Comparison of ENCODE assay signal across 10 cellular contexts in genomic region chr3:194592798-194593752, GRCh38. TPM values are rescaled to one million over a fixed set of nuclear protein-coding genes. Genes with fewer than 3 reads are reported as not detected.
DNase-seq lines count a peak whose midpoint lies in the region; ATAC-seq and TF ChIP-seq lines count a peak whose summit lies in the region.
"Had no signal": no experiment of that assay in that cellular context is flagged by ENCODE, and none has a peak within 500 bp of the region (broad histone marks: within the 10 kb centered on the region; RNA-seq: fewer than 3 reads in every experiment).

No MANE protein-coding gene starts in this region.

- DNase-seq in NOMO-1 treated with dmso at 0.1 percent for 144 hours (lab: John Stamatoyannopoulos, UW; ENCODE audit: unreplicated experiment) = peak; percentile 82
- DNase-seq in epithelial cell of esophagus (ENCODE audit: low read depth) = peak; percentile 98
- DNase-seq in smooth muscle cell of the brain vasculature (ENCODE audit: low read depth, low spot score) = peak; percentile 97
- DNase-seq in C1 segment of cervical spinal cord (lab: John Stamatoyannopoulos, UW) = no peak
- no peak for DNase-seq in naive thymus-derived CD8-positive, alpha-beta T cell
- no peak for DNase-seq in WERI-Rb-1
- no peak for DNase-seq in NCI-H748 treated with DMSO at 0.1 percent for 48 hours (lab: John Stamatoyannopoulos, UW)

- POLR2A ChIA-PET in naive thymus-derived CD8-positive, alpha-beta T cell (lab: Charles Lee) = interaction anchor here (1.4 kb wide), 1 partner anchor 9 kb away, joined by 6 read pairs; no protein-coding TSS in a partner anchor

- H3K27ac Mint-ChIP-seq in naive thymus-derived CD8-positive, alpha-beta T cell = no peak overlapping the region
- H3K27ac Mint-ChIP-seq: GM23338 had no signal

- H3K9me3 Mint-ChIP-seq in naive thymus-derived CD8-positive, alpha-beta T cell = peaks cover 0 to 6% (median 0%) of the 10 kb centered on the region in 9 donors
- H3K9me3 Mint-ChIP-seq: GM23338 had no signal

- H3K27me3 ChIP-seq in WERI-Rb-1 (ENCODE audit: insufficient read depth, low read depth, severe bottlenecking) = no peaks in the 10 kb centered on the region

- ATAC-seq in GM19438 (IDR thresholded peaks at IDR 0.05; ENCODE audit: low read depth, unreplicated experiment) = peak; percentile 68
- no peak for ATAC-seq in naive thymus-derived CD8-positive, alpha-beta T cell
- ATAC-seq: activated CD4-positive, CD25-positive, alpha-beta regulatory T cell treated with anti-CD3 and anti-CD28 coated beads, Interleukin-2, amount 50 U/mL, for 24 hours; GM23338 had no signal

- no peak overlapping the region for H3K4me3 Mint-ChIP-seq in naive thymus-derived CD8-positive, alpha-beta T cell
- H3K4me3 Mint-ChIP-seq: GM23338 had no signal

- H3K4me3 ChIP-seq in epithelial cell of esophagus (ENCODE audit: low read length) (no peak overlapping the region), WERI-Rb-1 (ENCODE audit: low read depth, low read length) (no peak overlapping the region)
- H3K4me3 ChIP-seq: GM23338 had no signal

- H3K36me3 ChIP-seq in WERI-Rb-1 = no peaks in the 10 kb centered on the region

- H3K4me1 Mint-ChIP-seq in naive thymus-derived CD8-positive, alpha-beta T cell = peaks cover 0 to 9% (median 2%) of the 10 kb centered on the region in 4 donors
- H3K4me1 Mint-ChIP-seq: GM23338 had no signal

- TF ChIP-seq CTCF in epithelial cell of esophagus (IDR thresholded peaks at IDR 0.05; ENCODE audit: insufficient read depth, low read depth, low read length, missing control alignments) = peak; percentile 35
- no peak for TF ChIP-seq CTCF in WERI-Rb-1 (IDR thresholded peaks at IDR 0.05; ENCODE audit: low read depth, low read length)

- H3K27me3 Mint-ChIP-seq in naive thymus-derived CD8-positive, alpha-beta T cell = no peaks in the 10 kb centered on the region

- no peaks in the 10 kb centered on the region for H3K9me3 ChIP-seq in WERI-Rb-1 (ENCODE audit: severe bottlenecking)

- peaks cover 0 to 2% (median 0%) of the 10 kb centered on the region in 3 donors for H3K36me3 Mint-ChIP-seq in naive thymus-derived CD8-positive, alpha-beta T cell

- H3K27ac ChIP-seq in WERI-Rb-1 = no peak overlapping the region

RNA-seq across cellular contexts. Expression of gene TMEM44, which starts 40.1 kb away (rescaled TPM):
- total RNA-seq in naive thymus-derived CD8-positive, alpha-beta T cell = 1 to 10 TPM; 3.4 to 4.6 TPM
- 1 to 10 TPM in 2 of 3 donors, under 1 TPM in 1; 0.14 to 2.0 (median 1.6) TPM for polyA plus RNA-seq in naive thymus-derived CD8-positive, alpha-beta T cell

Comparison
In these comparisons a context has a peak if more than half of its experiments do, and no peak if none do; other contexts are left out.
1. DNase-seq: peak in NOMO-1 treated with dmso at 0.1 percent for 144 hours (single experiment), epithelial cell of esophagus (single experiment) and smooth muscle cell of the brain vasculature (single experiment); none in C1 segment of cervical spinal cord (0 of 14), naive thymus-derived CD8-positive, alpha-beta T cell (0 of 10), WERI-Rb-1 (single experiment) and NCI-H748 treated with DMSO at 0.1 percent for 48 hours (single experiment).